23 cellular contexts compared by ENCODE assay signal in the genomic region with DNA sequence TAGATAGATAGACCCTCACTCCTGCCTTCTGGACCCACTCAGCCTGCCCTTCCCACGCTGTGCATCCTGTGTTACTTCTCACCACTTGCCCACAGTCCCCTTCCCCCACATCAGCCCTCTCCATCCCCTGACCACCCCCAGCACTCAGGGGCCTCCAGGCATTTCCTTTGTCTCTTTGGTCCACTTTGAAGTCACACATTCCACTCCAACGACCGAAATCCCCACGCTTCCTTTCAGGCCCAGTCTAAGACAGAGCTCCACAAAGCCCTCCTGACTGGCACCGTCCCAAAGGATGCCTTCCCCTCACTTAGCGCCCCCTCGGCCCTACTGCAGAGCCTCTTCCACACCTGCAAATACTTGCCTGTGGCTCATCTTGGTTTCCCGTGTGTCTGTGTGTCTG.
"Had no signal": no experiment of that assay in that cellular context is flagged by ENCODE, and none has a peak within 500 bp of the region (broad histone marks: within the 10 kb centered on the region; RNA-seq: fewer than 3 reads in every experiment).

No MANE protein-coding gene starts in this region.

- H3K36me3 ChIP-seq: brain microvascular endothelial cell, heart right ventricle, left lung, ovary, right lobe of liver, transverse colon had no signal

- H3K27me3 ChIP-seq: brain microvascular endothelial cell, left lung, ovary, right lobe of liver, testis, transverse colon had no signal

- H3K27ac ChIP-seq: brain microvascular endothelial cell, heart right ventricle, left lung, ovary, right lobe of liver, testis, transverse colon had no signal

- H3K9me3 Mint-ChIP-seq: activated T-cell treated with anti-CD3 and anti-CD28 coated beads, Interleukin-2, amount 50 U/mL, for 72 hours had no signal

- DNase-seq: activated CD4-positive, alpha-beta T cell treated with anti-CD3 and anti-CD28 coated beads for 4 hours; activated CD4-positive, alpha-beta T cell treated with anti-CD3 and anti-CD28 coated beads, Interleukin-2, amount 50 U/mL, for 4 hours; activated naive CD4-positive, alpha-beta T cell; activated T-cell treated with anti-CD3 and anti-CD28 coated beads for 4 hours; activated T-cell treated with anti-CD3 and anti-CD28 coated beads, Interleukin-2, amount 50 U/mL, for 72 hours; aorta; brain microvascular endothelial cell; cortex of kidney; effector memory CD8-positive, alpha-beta T cell; heart right ventricle; left lung; ovary; right lobe of liver; stimulated activated CD4-positive, alpha-beta T cell treated with anti-CD3 and anti-CD28 coated beads, Interleukin-12 subunit alpha, Interleukin-12 subunit beta, amount 100 ng/mL, for 4 hours; stimulated activated CD4-positive, alpha-beta T cell treated with anti-CD3 and anti-CD28 coated beads, Interleukin-4, amount 100 ng/mL, for 1 hour; stimulated activated naive CD8-positive, alpha-beta T cell treated with anti-CD3 and anti-CD28 coated beads, Interleukin-15, Interleukin-2, amounts not matched to agents 100 U/mL and 50 U/mL, for 24 hours; testis; transverse colon had no signal

- H3K4me3 Mint-ChIP-seq: activated T-cell treated with anti-CD3 and anti-CD28 coated beads, Interleukin-2, amount 50 U/mL, for 72 hours; effector memory CD8-positive, alpha-beta T cell; nephron had no signal

- H3K4me3 ChIP-seq: heart right ventricle, left lung, lung, ovary, right lobe of liver, testis, transverse colon had no signal

- H3K27ac Mint-ChIP-seq: activated naive CD4-positive, alpha-beta T cell treated with anti-CD3 and anti-CD28 coated beads, Interleukin-2, amount 50 U/mL, for 72 hours; effector memory CD8-positive, alpha-beta T cell; nephron; progenitor cell of endocrine pancreas had no signal

- ATAC-seq: activated naive CD4-positive, alpha-beta T cell treated with anti-CD3 and anti-CD28 coated beads, Interleukin-2, amount 50 U/mL, for 72 hours; activated T-cell treated with anti-CD3 and anti-CD28 coated beads, Interleukin-2, amount 50 U/mL, for 72 hours; effector memory CD8-positive, alpha-beta T cell; esophagus mucosa; heart right ventricle; left lung; right lobe of liver; stimulated activated naive CD8-positive, alpha-beta T cell treated with anti-CD3 and anti-CD28 coated beads, Interleukin-15, Interleukin-2, amounts not matched to agents 100 U/mL and 50 U/mL, for 24 hours had no signal

- H3K9me3 ChIP-seq: heart right ventricle, left lung, ovary, right lobe of liver, testis, transverse colon had no signal

- H3K4me1 ChIP-seq: heart right ventricle, right lobe of liver, testis, transverse colon had no signal

- H3K36me3 Mint-ChIP-seq: activated naive CD4-positive, alpha-beta T cell treated with anti-CD3 and anti-CD28 coated beads, Interleukin-2, amount 50 U/mL, for 72 hours had no signal
